20 cellular contexts compared by ENCODE assay signal in genomic region chr11:12537778-12538401, GRCh38.
DNase-seq lines count a peak whose midpoint lies in the region; ATAC-seq and TF ChIP-seq lines count a peak whose summit lies in the region.
"Had no signal": no experiment of that assay in that cellular context is flagged by ENCODE, and none has a peak within 500 bp of the region (broad histone marks: within the 10 kb centered on the region; RNA-seq: fewer than 3 reads in every experiment).

No MANE protein-coding gene starts in this region.

- intact Hi-C loops in body of pancreas (cut with DNase I) (no loop called here), Calu3 (cut with micrococcal nuclease; ENCODE audit: unreplicated experiment) (no loop called here)

- H3K79me2 ChIP-seq in mesendoderm (ENCODE audit: control insufficient read depth, insufficient read depth, low read length) = no peaks in the 10 kb centered on the region

- CTCF ChIA-PET in Calu3 (lab: Charles Lee) = no interaction called here

- peaks cover 17% of the 10 kb centered on the region for H3K27me3 Mint-ChIP-seq in Calu3 (ENCODE audit: unreplicated experiment)

- ATAC-seq in body of pancreas = peak; percentile 44
- ATAC-seq: naive thymus-derived CD4-positive, alpha-beta T cell had no signal

- H3K36me3 ChIP-seq in body of pancreas (replicated peaks in 1 of 2; ENCODE audit: insufficient read depth in 1 of 2, low read depth in 2 of 2) (no peaks in the 10 kb centered on the region), mesendoderm (ENCODE audit: control insufficient read depth, insufficient read depth, low read length) (no peaks in the 10 kb centered on the region), subcutaneous abdominal adipose tissue (ENCODE audit: control insufficient read depth in 5 of 5, insufficient read depth in 5 of 5, low read length in 5 of 5) (peaks cover 0 to 3% (median under 1%) of the 10 kb centered on the region in 5 donors)
- H3K36me3 ChIP-seq: BLaER1 treated with 17β-estradiol and CSF1 and Interleukin-3, amounts not matched to agents 10 nM and 100 nM; lower lobe of right lung; thyroid gland had no signal

- BruUV-seq in Calu3 (replicated peaks; lab: Mats Ljungman, UMichigan) = no TSS peak

- H3K4me2 ChIP-seq in mesendoderm (ENCODE audit: low read length) = no peak overlapping the region
- H3K4me2 ChIP-seq: BLaER1 treated with 17β-estradiol and CSF1 and Interleukin-3, amounts not matched to agents 10 nM and 100 nM had no signal

- H4K8ac ChIP-seq in mesendoderm (ENCODE audit: low read depth, low read length) = no peak overlapping the region

- H4K5ac ChIP-seq in mesendoderm (ENCODE audit: low read length) = no peak overlapping the region

- no peaks in the 10 kb centered on the region for H3K27me3 ChIP-seq in body of pancreas
- no peaks in the 10 kb centered on the region for H3K27me3 ChIP-seq in mesendoderm (ENCODE audit: insufficient read depth, low read length, poor library complexity)
- no peaks in the 10 kb centered on the region for H3K27me3 ChIP-seq in subcutaneous abdominal adipose tissue (ENCODE audit: control insufficient read depth in 5 of 5, insufficient read depth in 4 of 5, low read length in 5 of 5)
- H3K27me3 ChIP-seq: BLaER1 treated with 17β-estradiol and CSF1 and Interleukin-3, amounts not matched to agents 10 nM and 100 nM; esophagus squamous epithelium; thyroid gland had no signal

- no peak overlapping the region for H2BK5ac ChIP-seq in mesendoderm (ENCODE audit: low read length)

- TF ChIP-seq POLR2A in body of pancreas (IDR thresholded peaks at IDR 0.05) = no peak

- H3K36me3 Mint-ChIP-seq in Calu3 (ENCODE audit: insufficient read depth, unreplicated experiment) = no peaks in the 10 kb centered on the region
- H3K36me3 Mint-ChIP-seq: brain; naive thymus-derived CD4-positive, alpha-beta T cell had no signal

- H3K27ac ChIP-seq in body of pancreas (no peak overlapping the region), mesendoderm (ENCODE audit: low read depth, low read length) (no peak overlapping the region), subcutaneous abdominal adipose tissue (ENCODE audit: low read depth, low read length) (peak overlapping the region; percentile 78)
- H3K27ac ChIP-seq: 22Rv1; BLaER1 treated with 17β-estradiol and CSF1 and Interleukin-3, amounts not matched to agents 10 nM and 100 nM; lower lobe of right lung; thyroid gland had no signal

- peaks cover 6% of the 10 kb centered on the region for H3K4me1 Mint-ChIP-seq in Calu3 (ENCODE audit: low read depth, unreplicated experiment)
- H3K4me1 Mint-ChIP-seq: naive thymus-derived CD4-positive, alpha-beta T cell had no signal

- H3K9me3 Mint-ChIP-seq in Calu3 (ENCODE audit: low read depth, unreplicated experiment) = no peaks in the 10 kb centered on the region
- H3K9me3 Mint-ChIP-seq: brain had no signal

- no peak overlapping the region for H3K23ac ChIP-seq in mesendoderm (ENCODE audit: low read length)

- no peak overlapping the region for H3K4ac ChIP-seq in mesendoderm (ENCODE audit: low read depth, low read length)

- no peak overlapping the region for H3K18ac ChIP-seq in mesendoderm (ENCODE audit: low read length)

- DNase-seq in DMS53 (lab: John Stamatoyannopoulos, UW) = peak; percentile 49
- DNase-seq in DMS53 treated with DMSO at 0.1 percent for 48 hours (lab: John Stamatoyannopoulos, UW; ENCODE audit: unreplicated experiment) = no peak
- DNase-seq in body of pancreas = peak in 2 of 4 donors; percentile 27 to 36
- DNase-seq in mesendoderm = peak; percentile 31
- DNase-seq in stimulated activated CD4-positive, alpha-beta T cell treated with anti-CD3 and anti-CD28 coated beads, Interleukin-2, amount 100 ng/mL, for 24 hours = no peak
- DNase-seq in COLO668 (lab: John Stamatoyannopoulos, UW; ENCODE audit: unreplicated experiment) = no peak
- no peak for DNase-seq in Calu3
- DNase-seq: activated naive CD4-positive, alpha-beta T cell treated with Interleukin-2 at 50 U/mL for 16 hours; activated T-cell treated with anti-CD3 and anti-CD28 coated beads for 4 hours; DMS79; esophagus squamous epithelium; lower lobe of right lung; naive thymus-derived CD4-positive, alpha-beta T cell; NCI-H774; stimulated activated CD4-positive, alpha-beta T cell treated with anti-CD3 and anti-CD28 coated beads, Interleukin-4, amount 100 ng/mL, for 1 hour had no signal

- H3K4me1 ChIP-seq in body of pancreas = peaks cover 4% of the 10 kb centered on the region
- H3K4me1 ChIP-seq in mesendoderm (ENCODE audit: control insufficient read depth, low read depth, low read length) = no peaks in the 10 kb centered on the region
- peaks cover 7 to 53% (median 42%) of the 10 kb centered on the region in 5 donors for H3K4me1 ChIP-seq in subcutaneous abdominal adipose tissue (ENCODE audit: control insufficient read depth in 5 of 5, insufficient read depth in 5 of 5, low read length in 5 of 5)
- H3K4me1 ChIP-seq: BLaER1 treated with 17β-estradiol and CSF1 and Interleukin-3, amounts not matched to agents 10 nM and 100 nM had no signal

- no peak overlapping the region for H3K4me3 ChIP-seq in body of pancreas
- H3K4me3 ChIP-seq in mesendoderm (ENCODE audit: low read length) = no peak overlapping the region
- no peak overlapping the region for H3K4me3 ChIP-seq in subcutaneous abdominal adipose tissue (ENCODE audit: low read depth in 1 of 5, low read length in 5 of 5)
- H3K4me3 ChIP-seq: BLaER1 treated with 17β-estradiol and CSF1 and Interleukin-3, amounts not matched to agents 10 nM and 100 nM; esophagus squamous epithelium; lower lobe of right lung; thyroid gland had no signal

- no peak overlapping the region for H2AK5ac ChIP-seq in mesendoderm (ENCODE audit: low read length)

- H3K79me1 ChIP-seq in mesendoderm (ENCODE audit: low read length) = no peaks in the 10 kb centered on the region

- H3K56ac ChIP-seq in mesendoderm (ENCODE audit: low read length) = peak overlapping the region; percentile 3

- H3K9ac ChIP-seq in mesendoderm (ENCODE audit: low read length) (no peak overlapping the region), subcutaneous abdominal adipose tissue (ENCODE audit: low read length in 5 of 5) (no peak overlapping the region)
- H3K9ac ChIP-seq: BLaER1 treated with 17β-estradiol and CSF1 and Interleukin-3, amounts not matched to agents 10 nM and 100 nM had no signal

- TF ChIP-seq CTCF in body of pancreas (IDR thresholded peaks at IDR 0.05) = no peak
- TF ChIP-seq CTCF in Calu3 (IDR thresholded peaks at IDR 0.05; ENCODE audit: unreplicated experiment) = no peak

- no peak overlapping the region for H2BK15ac ChIP-seq in mesendoderm (replicated peaks; ENCODE audit: low read depth)

- no peak overlapping the region for H3K4me3 Mint-ChIP-seq in Calu3 (ENCODE audit: low read depth, unreplicated experiment)
- H3K4me3 Mint-ChIP-seq: brain; naive thymus-derived CD4-positive, alpha-beta T cell had no signal

- H2BK120ac ChIP-seq in mesendoderm (ENCODE audit: low read depth, low read length) = no peak overlapping the region

- H3K9me3 ChIP-seq in body of pancreas = no peaks in the 10 kb centered on the region
- H3K9me3 ChIP-seq in subcutaneous abdominal adipose tissue (ENCODE audit: control insufficient read depth in 5 of 5, low read length in 5 of 5) = no peaks in the 10 kb centered on the region
- H3K9me3 ChIP-seq: BLaER1 treated with 17β-estradiol and CSF1 and Interleukin-3, amounts not matched to agents 10 nM and 100 nM; esophagus squamous epithelium; lower lobe of right lung; thyroid gland had no signal

- no peak overlapping the region for H3K27ac Mint-ChIP-seq in Calu3 (ENCODE audit: unreplicated experiment)
- H3K27ac Mint-ChIP-seq: brain; naive thymus-derived CD4-positive, alpha-beta T cell had no signal

- WGBS in body of pancreas, 2 donors = 41 to 46% methylated on average over 4 to 6 of the region's 6 CpGs
- WGBS in mesendoderm (ENCODE audit: extremely low coverage, insufficient coverage, low lambda C conversion rate) = no CpG with 5 or more reads among the region's 6 CpGs

Comparison
In these comparisons a context has a peak if more than half of its experiments do, and no peak if none do; other contexts are left out.
1. DNase-seq: peak in DMS53 (single experiment) and mesendoderm (single experiment); none in DMS53 treated with DMSO at 0.1 percent for 48 hours (single experiment), stimulated activated CD4-positive, alpha-beta T cell treated with anti-CD3 and anti-CD28 coated beads, Interleukin-2, amount 100 ng/mL, for 24 hours (0 of 2), COLO668 (single experiment) and Calu3 (single experiment).